27 cellular contexts compared by ENCODE assay signal in genomic region chr17:13350466-13350865, GRCh38.
"Had no signal": no experiment of that assay in that cellular context is flagged by ENCODE, and none has a peak within 500 bp of the region (broad histone marks: within the 10 kb centered on the region; RNA-seq: fewer than 3 reads in every experiment).

No MANE protein-coding gene starts in this region.

- H3K4me3 Mint-ChIP-seq: activated CD8-positive, alpha-beta T cell treated with anti-CD3 and anti-CD28 coated beads, Interleukin-2, amount 10 ng/mL, durations not matched to agents 7 days and 5 days; T-helper 2 cell treated with Interferon-gamma antibody and Interleukin-4, amounts not matched to agents 5 μg/mL and 100 μg/mL, for 36 hours had no signal

- H3K27ac Mint-ChIP-seq: activated CD8-positive, alpha-beta T cell treated with anti-CD3 and anti-CD28 coated beads, Interleukin-2, amount 10 ng/mL, durations not matched to agents 7 days and 5 days; T-helper 2 cell treated with Interferon-gamma antibody and Interleukin-4, amounts not matched to agents 5 μg/mL and 100 μg/mL, for 36 hours had no signal

- H3K27ac ChIP-seq: brain microvascular endothelial cell, cardiac muscle cell, KMS-11, RWPE1, SJSA1 had no signal

- H3K4me3 ChIP-seq: cardiac muscle cell, SJSA1 had no signal

- ATAC-seq: activated CD4-positive, CD25-positive, alpha-beta regulatory T cell treated with anti-CD3 and anti-CD28 coated beads, Interleukin-2, amount 50 U/mL, for 24 hours; activated CD8-positive, alpha-beta T cell treated with anti-CD3 and anti-CD28 coated beads, Interleukin-2, amount 10 ng/mL, durations not matched to agents 7 days and 5 days; Panc1; SK-N-SH treated with all-trans-retinoic acid at 6 μM for 48 hours had no signal

- H3K36me3 ChIP-seq: brain microvascular endothelial cell, cardiac muscle cell, SJSA1 had no signal

- H3K4me2 ChIP-seq: KMS-11 had no signal

- H3K27me3 ChIP-seq: brain microvascular endothelial cell, cardiac muscle cell, SJSA1 had no signal

- H3K9me3 ChIP-seq: SJSA1 had no signal

- DNase-seq: activated CD4-positive, alpha-beta T cell treated with anti-CD3 and anti-CD28 coated beads for 4 hours; activated CD8-positive, alpha-beta memory T cell treated with anti-CD3 and anti-CD28 coated beads, Interleukin-2, amount 50 U/mL, for 48 hours; activated CD8-positive, alpha-beta T cell treated with anti-CD3 and anti-CD28 coated beads, Interleukin-2, amount 10 ng/mL, durations not matched to agents 7 days and 5 days; activated naive CD4-positive, alpha-beta T cell treated with anti-CD3 and anti-CD28 coated beads, Interleukin-2, amount 50 U/mL, for 16 hours; activated T-cell treated with anti-CD3 and anti-CD28 coated beads, Interleukin-2, amount 50 U/mL, for 1 hour; aorta; MM.1S; NCI-H1105; NCI-H1436; NCI-H1694 treated with DMSO at 0.1 percent for 48 hours; NCI-H2029 treated with DMSO at 0.1 percent for 48 hours; NCI-H345; NCI-H510A; NCI-H526 treated with DMSO at 0.1 percent for 48 hours; NCI-H82; OCI-M1; Right ventricle myocardium superior; SW 1271 had no signal

- H3K9ac ChIP-seq: KMS-11 had no signal
